Comparison of ENCODE assay signal across 20 cellular contexts in the genomic region with DNA sequence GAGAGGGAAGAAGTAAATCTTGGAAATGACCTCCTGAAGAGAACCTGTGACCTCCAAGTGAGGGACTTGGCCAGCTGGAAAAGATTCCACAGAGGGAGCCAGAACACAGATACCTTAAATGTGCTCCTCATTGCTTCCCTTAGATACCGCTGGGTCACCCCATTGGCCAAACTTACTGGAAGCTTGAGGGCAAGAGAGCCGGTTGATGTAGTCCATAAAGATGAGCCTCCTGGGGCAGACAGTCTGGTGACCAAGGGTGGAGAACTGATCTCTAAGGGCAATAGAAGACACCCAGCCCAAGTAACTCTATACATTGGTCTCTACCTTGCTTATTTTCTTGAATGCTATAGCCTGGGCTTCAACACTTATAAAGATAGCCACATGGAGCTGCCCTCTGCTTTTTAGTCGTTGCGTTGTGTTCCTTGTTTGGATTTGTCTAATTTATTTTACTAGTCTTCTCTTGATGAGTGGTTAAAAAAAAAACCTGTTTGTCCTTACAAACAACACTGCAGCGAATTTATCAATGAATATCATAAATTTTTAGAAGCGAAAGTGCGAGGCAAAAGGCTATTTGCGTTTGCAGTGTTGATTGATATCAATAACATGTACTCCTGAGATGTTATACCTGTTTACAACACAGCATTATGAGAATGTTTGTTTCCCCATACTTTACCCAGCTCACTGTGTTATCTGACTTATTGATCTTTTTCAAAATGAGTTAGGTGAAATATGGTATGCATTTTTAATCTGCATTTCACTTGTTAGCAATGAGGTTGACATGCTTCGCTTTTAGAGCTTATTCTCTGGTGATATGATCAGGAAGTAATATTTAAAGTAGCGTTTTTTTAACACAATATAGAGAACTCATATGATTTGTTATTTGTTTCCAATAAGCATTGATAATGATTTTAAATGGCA. TPM values are rescaled to one million over a fixed set of nuclear protein-coding genes. Genes with fewer than 3 reads are reported as not detected.
DNase-seq lines count a peak whose midpoint lies in the region; ATAC-seq, FAIRE-seq and TF ChIP-seq lines count a peak whose summit lies in the region.
"Had no signal": no experiment of that assay in that cellular context is flagged by ENCODE, and none has a peak within 500 bp of the region (broad histone marks: within the 10 kb centered on the region; RNA-seq: fewer than 3 reads in every experiment).

No MANE protein-coding gene starts in this region.

- H3K36me3 ChIP-seq in left lung, result peaks cover 0 to 5% of the 10 kb centered on the region in 2 donors
- H3K36me3 ChIP-seq: colonic mucosa, lower lobe of right lung, vagina had no signal

- H3K27ac Mint-ChIP-seq in activated CD4-positive, alpha-beta T cell treated with anti-CD3 and anti-CD28 coated beads, Interleukin-2, amount 10 ng/mL, durations not matched to agents 24 days and 14 days, result peak overlapping the region; percentile 99
- peak overlapping the region; percentile 98 for H3K27ac Mint-ChIP-seq in activated T-helper 17 cell treated with anti-CD3 and anti-CD28 coated beads, Interleukin-2, amount 50 U/mL, for 72 hours
- H3K27ac Mint-ChIP-seq in naive thymus-derived CD8-positive, alpha-beta T cell, result peak overlapping the region; percentile 91 to 100 (median 96)
- H3K27ac Mint-ChIP-seq: nephron progenitor cell had no signal

- intact Hi-C loops in activated CD4-positive, alpha-beta T cell treated with anti-CD3 and anti-CD28 coated beads, Interleukin-2, amount 10 ng/mL, durations not matched to agents 24 days and 14 days (cut with micrococcal nuclease), result loop anchor here (10.0 kb wide), 1 partner anchor 1797 kb away; no protein-coding TSS in a partner anchor
- intact Hi-C loops in left lung (cut with DNase I), result no loop called here

- ATAC-seq in activated T-helper 17 cell treated with anti-CD3 and anti-CD28 coated beads, Interleukin-2, amount 50 U/mL, for 72 hours (replicated peaks), result no peak
- no peak for ATAC-seq in naive thymus-derived CD8-positive, alpha-beta T cell
- ATAC-seq in left lung, result no peak
- ATAC-seq in HG03520 (IDR thresholded peaks at IDR 0.05; ENCODE audit: unreplicated experiment), result no peak
- ATAC-seq: lower lobe of right lung had no signal

- POLR2A ChIA-PET in naive thymus-derived CD8-positive, alpha-beta T cell (lab: Charles Lee), result interaction anchor here (1.0 to 17.8 kb wide), 9 partner anchors 8 to 28 kb away, joined by 3 to 307 read pairs (median 5); a partner anchor contains a TSS

- peak overlapping the region; percentile 70 for H3K4me3 Mint-ChIP-seq in activated CD4-positive, alpha-beta T cell treated with anti-CD3 and anti-CD28 coated beads, Interleukin-2, amount 10 ng/mL, durations not matched to agents 24 days and 14 days
- peak overlapping the region; percentile 84 for H3K4me3 Mint-ChIP-seq in activated T-helper 17 cell treated with anti-CD3 and anti-CD28 coated beads, Interleukin-2, amount 50 U/mL, for 72 hours
- H3K4me3 Mint-ChIP-seq in naive thymus-derived CD8-positive, alpha-beta T cell, result peak overlapping the region; percentile 43 to 89 (median 82)
- H3K4me3 Mint-ChIP-seq: nephron progenitor cell had no signal

- no peaks in the 10 kb centered on the region for H3K27me3 ChIP-seq in left lung
- H3K27me3 ChIP-seq: colonic mucosa, vagina had no signal

- H3K9me3 ChIP-seq in left lung, result no peaks in the 10 kb centered on the region
- H3K9me3 ChIP-seq: colonic mucosa, lower lobe of right lung, vagina had no signal

- H3K27me3 Mint-ChIP-seq in activated CD4-positive, alpha-beta T cell treated with anti-CD3 and anti-CD28 coated beads, Interleukin-2, amount 10 ng/mL, durations not matched to agents 24 days and 14 days, result no peaks in the 10 kb centered on the region
- no peaks in the 10 kb centered on the region for H3K27me3 Mint-ChIP-seq in activated T-helper 17 cell treated with anti-CD3 and anti-CD28 coated beads, Interleukin-2, amount 50 U/mL, for 72 hours
- H3K27me3 Mint-ChIP-seq in naive thymus-derived CD8-positive, alpha-beta T cell, result no peaks in the 10 kb centered on the region

- peak overlapping the region in 1 of 2 donors; percentile 42 for H3K27ac ChIP-seq in left lung
- H3K27ac ChIP-seq: lower lobe of right lung, RWPE1 had no signal

- no peaks in the 10 kb centered on the region for H3K9me3 Mint-ChIP-seq in activated CD4-positive, alpha-beta T cell treated with anti-CD3 and anti-CD28 coated beads, Interleukin-2, amount 10 ng/mL, durations not matched to agents 24 days and 14 days
- no peaks in the 10 kb centered on the region for H3K9me3 Mint-ChIP-seq in activated T-helper 17 cell treated with anti-CD3 and anti-CD28 coated beads, Interleukin-2, amount 50 U/mL, for 72 hours
- H3K9me3 Mint-ChIP-seq in naive thymus-derived CD8-positive, alpha-beta T cell, result no peaks in the 10 kb centered on the region

- TF ChIP-seq POLR2A in GM12891 (IDR thresholded peaks at IDR 0.05; ENCODE audit: low read depth, low read length), result no peak

- no peak for DNase-seq in activated CD4-positive, alpha-beta T cell treated with anti-CD3 and anti-CD28 coated beads, Interleukin-2, amount 10 ng/mL, durations not matched to agents 24 days and 14 days
- no peak for DNase-seq in activated CD4-positive, alpha-beta T cell treated with anti-CD3 and anti-CD28 coated beads for 1 hour
- DNase-seq in GM12891 (ENCODE audit: insufficient read length, low spot score) (no peak), left lung (no peak), middle frontal gyrus (ENCODE audit: extremely low spot score, low spot score) (no peak)
- no peak for DNase-seq in naive thymus-derived CD8-positive, alpha-beta T cell
- DNase-seq: colonic mucosa, COR-L47, erythroblast, GDM1, lower lobe of right lung, NCI-H2171, NCI-H774, nephron progenitor cell had no signal

- peak; percentile 20 for FAIRE-seq in GM12891 (lab: Jason Lieb, UNC)
- FAIRE-seq: A204.1, H1 had no signal

- no peak overlapping the region for H3K4me3 ChIP-seq in left lung
- H3K4me3 ChIP-seq: colonic mucosa, lower lobe of right lung, vagina had no signal

- TF ChIP-seq CTCF in left lung (IDR thresholded peaks at IDR 0.05), result no peak

- peaks cover 26 to 90% of the 10 kb centered on the region in 2 donors for H3K4me1 ChIP-seq in left lung
- H3K4me1 ChIP-seq: colonic mucosa had no signal

- peaks cover 54% of the 10 kb centered on the region for H3K36me3 Mint-ChIP-seq in activated CD4-positive, alpha-beta T cell treated with anti-CD3 and anti-CD28 coated beads, Interleukin-2, amount 10 ng/mL, durations not matched to agents 24 days and 14 days (ENCODE audit: low read depth)
- peaks cover 86% of the 10 kb centered on the region for H3K36me3 Mint-ChIP-seq in activated T-helper 17 cell treated with anti-CD3 and anti-CD28 coated beads, Interleukin-2, amount 50 U/mL, for 72 hours (ENCODE audit: low read depth)
- peaks cover 5 to 49% (median 38%) of the 10 kb centered on the region in 3 donors for H3K36me3 Mint-ChIP-seq in naive thymus-derived CD8-positive, alpha-beta T cell

- H3K4me1 Mint-ChIP-seq in activated CD4-positive, alpha-beta T cell treated with anti-CD3 and anti-CD28 coated beads, Interleukin-2, amount 10 ng/mL, durations not matched to agents 24 days and 14 days, result peaks cover 83% of the 10 kb centered on the region
- H3K4me1 Mint-ChIP-seq in activated T-helper 17 cell treated with anti-CD3 and anti-CD28 coated beads, Interleukin-2, amount 50 U/mL, for 72 hours, result peaks cover 63% of the 10 kb centered on the region
- peaks cover 40 to 99% (median 91%) of the 10 kb centered on the region in 4 donors for H3K4me1 Mint-ChIP-seq in naive thymus-derived CD8-positive, alpha-beta T cell

TF ChIP-seq in GM12891, 5 proteins besides CTCF, POLR2A, EP300 and RAD21:
- TF ChIP-seq TAF1 (IDR thresholded peaks at IDR 0.05; ENCODE audit: low read depth, low read length), result no peak
- no peak for TF ChIP-seq SPI1 (IDR thresholded peaks at IDR 0.05; ENCODE audit: low read depth, low read length)

RNA-seq across cellular contexts. Expression of a gene that starts 31.2 kb away (rescaled TPM):
- total RNA-seq in activated CD4-positive, alpha-beta T cell treated with anti-CD3 and anti-CD28 coated beads, Interleukin-2, amount 10 ng/mL, durations not matched to agents 24 days and 14 days, result 45.3 and 47.6 TPM in 2 replicates
- polyA plus RNA-seq in GM12891 (2012; ENCODE audit: low read depth, missing spikeins), result 0.08 TPM
- 10 to 100 TPM; 51.2 to 63.2 TPM for total RNA-seq in activated T-helper 17 cell treated with anti-CD3 and anti-CD28 coated beads, Interleukin-2, amount 50 U/mL, for 72 hours
- total RNA-seq in naive thymus-derived CD8-positive, alpha-beta T cell, result 100 to 1,000 TPM; 260 to 268 TPM
- polyA plus RNA-seq in naive thymus-derived CD8-positive, alpha-beta T cell, result 100 to 1,000 TPM; 128 to 226 (median 131) TPM
- total RNA-seq in left lung, result 100 to 1,000 TPM; 240 to 269 TPM
